In genomic region chr14:95188372-95188771, GRCh38 we compare ENCODE assay signal across 6 cellular contexts.
"Had no signal": no experiment of that assay in that cellular context is flagged by ENCODE, and none has a peak within 500 bp of the region (broad histone marks: within the 10 kb centered on the region; RNA-seq: fewer than 3 reads in every experiment).

No MANE protein-coding gene starts in this region.

- DNase-seq: H9, HCEC 1CT, HFFc6, IMR-90 had no signal

- H3K4me3 ChIP-seq: GM23338, K562 had no signal

- ATAC-seq: GM23338, K562 had no signal
